11 cellular contexts compared by ENCODE assay signal in genomic region chr11:36507824-36508489, GRCh38. TPM values are rescaled to one million over a fixed set of nuclear protein-coding genes. Genes with fewer than 3 reads are reported as not detected.
DNase-seq lines count a peak whose midpoint lies in the region; ATAC-seq, FAIRE-seq and TF ChIP-seq lines count a peak whose summit lies in the region.
"Had no signal": no experiment of that assay in that cellular context is flagged by ENCODE, and none has a peak within 500 bp of the region (broad histone marks: within the 10 kb centered on the region; RNA-seq: fewer than 3 reads in every experiment).

No MANE protein-coding gene starts in this region.

- no peak for ATAC-seq in activated naive CD4-positive, alpha-beta T cell treated with anti-CD3 and anti-CD28 coated beads, Interleukin-2, amount 50 U/mL, for 72 hours

- H3K36me3 Mint-ChIP-seq in activated naive CD4-positive, alpha-beta T cell treated with anti-CD3 and anti-CD28 coated beads, Interleukin-2, amount 50 U/mL, for 24 hours = peaks cover 2% of the 10 kb centered on the region
- H3K36me3 Mint-ChIP-seq in activated naive CD4-positive, alpha-beta T cell treated with anti-CD3 and anti-CD28 coated beads, Interleukin-2, amount 50 U/mL, for 72 hours = peaks cover 10 to 12% of the 10 kb centered on the region in 2 donors

- H3K4me3 ChIP-seq in kidney (ENCODE audit: low read length in 2 of 2) = peak overlapping the region; percentile 80 to 98
- peak overlapping the region in 1 of 2 donors; percentile 92 for H3K4me3 ChIP-seq in tibial artery

- DNase-seq in activated naive CD4-positive, alpha-beta T cell treated with Interleukin-2 at 50 U/mL for 16 hours = no peak
- DNase-seq in activated naive CD4-positive, alpha-beta T cell treated with anti-CD3 and anti-CD28 coated beads, Interleukin-2, amount 50 U/mL, for 72 hours (ENCODE audit: low spot score in 2 of 2) = no peak
- no peak for DNase-seq in kidney
- peak in 1 of 2 donors; percentile 19 for DNase-seq in tibial artery
- DNase-seq in stimulated activated naive CD4-positive, alpha-beta T cell treated with Interleukin-2 at 50 U/mL for 16 hours (lab: John Stamatoyannopoulos, UW) = no peak
- DNase-seq in NCI-H1417 treated with DMSO at 0.1 percent for 48 hours (lab: John Stamatoyannopoulos, UW) = no peak
- no peak for DNase-seq in activated CD4-positive, alpha-beta T cell treated with anti-CD3 and anti-CD28 coated beads for 4 hours
- DNase-seq: KG1; stimulated activated CD4-positive, alpha-beta T cell treated with anti-CD3 and anti-CD28 coated beads, Interleukin-2, amount 100 ng/mL, for 24 hours; T-helper 9 cell had no signal

- H3K9ac ChIP-seq in kidney (ENCODE audit: low read length in 2 of 2) = no peak overlapping the region

- H3K4me3 Mint-ChIP-seq in activated naive CD4-positive, alpha-beta T cell treated with anti-CD3 and anti-CD28 coated beads, Interleukin-2, amount 50 U/mL, for 24 hours = peak overlapping the region; percentile 99

- no peaks in the 10 kb centered on the region for H3K36me3 ChIP-seq in kidney (ENCODE audit: control insufficient read depth in 1 of 2, insufficient read depth in 2 of 2, low read length in 2 of 2)
- H3K36me3 ChIP-seq in tibial artery = no peaks in the 10 kb centered on the region

- H3K9me3 ChIP-seq in kidney (ENCODE audit: control insufficient read depth in 1 of 2, low read length in 2 of 2) (no peaks in the 10 kb centered on the region), tibial artery (no peaks in the 10 kb centered on the region)

- peak overlapping the region; percentile 42 for H3K27ac Mint-ChIP-seq in activated naive CD4-positive, alpha-beta T cell treated with anti-CD3 and anti-CD28 coated beads, Interleukin-2, amount 50 U/mL, for 24 hours
- peak overlapping the region; percentile 46 to 97 for H3K27ac Mint-ChIP-seq in activated naive CD4-positive, alpha-beta T cell treated with anti-CD3 and anti-CD28 coated beads, Interleukin-2, amount 50 U/mL, for 72 hours

- TF ChIP-seq CTCF in kidney (IDR thresholded peaks at IDR 0.05; ENCODE audit: borderline replicate concordance, extremely low read depth, insufficient read depth) (no peak), tibial artery (IDR thresholded peaks at IDR 0.05) (no peak)

- H3K4me1 Mint-ChIP-seq in activated naive CD4-positive, alpha-beta T cell treated with anti-CD3 and anti-CD28 coated beads, Interleukin-2, amount 50 U/mL, for 24 hours = peaks cover 51% of the 10 kb centered on the region

- no peak for FAIRE-seq in kidney (lab: Jason Lieb, UNC)

- H3K27ac ChIP-seq in kidney (ENCODE audit: low read depth in 2 of 2, low read length in 2 of 2) = no peak overlapping the region
- peak overlapping the region; percentile 85 to 95 for H3K27ac ChIP-seq in tibial artery

- intact Hi-C loops in kidney (cut with DNase I) (no loop called here), tibial artery (cut with DNase I; ENCODE audit: low total_unique reads) (no loop called here)

- H3K27me3 ChIP-seq in tibial artery = no peaks in the 10 kb centered on the region

- H3K4me1 ChIP-seq in kidney (ENCODE audit: control insufficient read depth in 1 of 2, insufficient read depth in 1 of 2, low read depth in 1 of 2, low read length in 2 of 2) (peaks cover 5% of the 10 kb centered on the region in 2 donors), tibial artery (peaks cover 0 to 31% (median 7%) of the 10 kb centered on the region in 4 donors)

- H3K27me3 Mint-ChIP-seq in activated naive CD4-positive, alpha-beta T cell treated with anti-CD3 and anti-CD28 coated beads, Interleukin-2, amount 50 U/mL, for 24 hours = no peaks in the 10 kb centered on the region

- H3K9me3 Mint-ChIP-seq in activated naive CD4-positive, alpha-beta T cell treated with anti-CD3 and anti-CD28 coated beads, Interleukin-2, amount 50 U/mL, for 24 hours = no peaks in the 10 kb centered on the region
- no peaks in the 10 kb centered on the region for H3K9me3 Mint-ChIP-seq in activated naive CD4-positive, alpha-beta T cell treated with anti-CD3 and anti-CD28 coated beads, Interleukin-2, amount 50 U/mL, for 72 hours

RNA-seq across cellular contexts. Expression of gene TRAF6, which starts 2.1 kb away (rescaled TPM):
- 1 to 10 TPM; 6.6 to 9.8 TPM for total RNA-seq in activated naive CD4-positive, alpha-beta T cell treated with anti-CD3 and anti-CD28 coated beads, Interleukin-2, amount 50 U/mL, for 72 hours
- total RNA-seq in kidney = 16.5 TPM
- polyA plus RNA-seq in kidney (ENCODE audit: insufficient read depth, low read depth, low replicate concordance) = 4.0 TPM

RNA-seq across cellular contexts. Expression of gene RAG1, which starts 59.9 kb away (rescaled TPM):
- total RNA-seq in activated naive CD4-positive, alpha-beta T cell treated with anti-CD3 and anti-CD28 coated beads, Interleukin-2, amount 50 U/mL, for 72 hours = under 1 TPM; 0.20 to 0.23 TPM
- total RNA-seq in kidney = 1.9 TPM
- 1.4 TPM for polyA plus RNA-seq in kidney (ENCODE audit: insufficient read depth, low read depth, low replicate concordance)

Comparison
In these comparisons a context has a peak if more than half of its experiments do, and no peak if none do; other contexts are left out.
1. H3K27ac ChIP-seq: peak in tibial artery (2 of 2); none in kidney (0 of 2).